17 cellular contexts compared by ENCODE assay signal in genomic region chr1:41435570-41436178, GRCh38. TPM values are rescaled to one million over a fixed set of nuclear protein-coding genes. Genes with fewer than 3 reads are reported as not detected.
A peak's percentile ranks its signal among the peaks of the same experiment; 100 is the strongest.
DNase-seq lines count a peak whose midpoint lies in the region; ATAC-seq, FAIRE-seq and TF ChIP-seq lines count a peak whose summit lies in the region.
"Had no signal": no experiment of that assay in that cellular context is flagged by ENCODE, and none has a peak within 500 bp of the region (broad histone marks: within the 10 kb centered on the region; RNA-seq: fewer than 3 reads in every experiment).

No MANE protein-coding gene starts in this region.

- H3K27me3 ChIP-seq in SJCRH30 (no peaks in the 10 kb centered on the region), endothelial cell of umbilical vein (ENCODE audit: control insufficient read depth in 2 of 2, insufficient read depth in 2 of 2, low read length in 2 of 2) (peaks cover 4 to 7% of the 10 kb centered on the region in 2 experiments), osteoblast (ENCODE audit: insufficient read depth, low read length) (peaks cover 10% of the 10 kb centered on the region)

- H3K36me3 ChIP-seq in SJCRH30 = no peaks in the 10 kb centered on the region
- H3K36me3 ChIP-seq in endothelial cell of umbilical vein (ENCODE audit: control insufficient read depth in 2 of 2, extremely low read depth in 1 of 2, insufficient read depth in 2 of 2, low read length in 2 of 2) = no peaks in the 10 kb centered on the region
- H3K36me3 ChIP-seq in osteoblast (ENCODE audit: insufficient read depth, low read length) = no peaks in the 10 kb centered on the region
- H3K36me3 ChIP-seq: prostate gland, suprapubic skin had no signal

- intact Hi-C loops in endothelial cell of umbilical vein (cut with micrococcal nuclease) = no loop called here

- TF ChIP-seq POLR2A in endothelial cell of umbilical vein (IDR thresholded peaks at IDR 0.05; ENCODE audit: low read depth, low read length) = no peak

- no TSS peak for BruUV-seq in endothelial cell of umbilical vein (replicated peaks; lab: Mats Ljungman, UMichigan)

- dilution Hi-C loops in endothelial cell of umbilical vein (cut with MboI; ENCODE audit: extremely low pct_ligation_motif_present, low sequenced_read_pairs) = no loop called here

- POLR2A ChIA-PET in endothelial cell of umbilical vein (lab: Charles Lee) = no interaction called here

- H2AFZ ChIP-seq in endothelial cell of umbilical vein (ENCODE audit: low read depth, low read length) (no peak overlapping the region), osteoblast (ENCODE audit: low read length) (no peak overlapping the region)

- H3K4me1 ChIP-seq in SJCRH30 (peaks cover 42% of the 10 kb centered on the region), endothelial cell of umbilical vein (ENCODE audit: control insufficient read depth, extremely low read depth, insufficient read depth, low read length) (peaks cover 15% of the 10 kb centered on the region), osteoblast (ENCODE audit: insufficient read depth, low read length) (peaks cover 23% of the 10 kb centered on the region)

- H3K9ac ChIP-seq in endothelial cell of umbilical vein (replicated peaks; ENCODE audit: extremely low read depth, insufficient read depth, low read length) = no peak overlapping the region

- H3K27ac ChIP-seq in SJCRH30 = peak overlapping the region; percentile 87
- no peak overlapping the region for H3K27ac ChIP-seq in endothelial cell of umbilical vein (ENCODE audit: insufficient read depth, low read depth, low read length)
- no peak overlapping the region for H3K27ac ChIP-seq in osteoblast (ENCODE audit: low read depth, low read length)
- H3K27ac ChIP-seq: suprapubic skin had no signal

- H3K9me3 ChIP-seq in SJCRH30 (replicated peaks) (no peaks in the 10 kb centered on the region), endothelial cell of umbilical vein (replicated peaks; ENCODE audit: control insufficient read depth, insufficient read depth, low read length) (no peaks in the 10 kb centered on the region), osteoblast (ENCODE audit: low read depth, low read length) (no peaks in the 10 kb centered on the region)
- H3K9me3 ChIP-seq: prostate gland, suprapubic skin had no signal

- H3K4me3 ChIP-seq in SJCRH30 (peak overlapping the region; percentile 16), endothelial cell of umbilical vein (replicated peaks in 1 of 3; ENCODE audit: insufficient read depth in 1 of 3, low read depth in 1 of 3, low read length in 3 of 3) (no peak overlapping the region), osteoblast (ENCODE audit: insufficient read depth, low read length) (no peak overlapping the region)
- H3K4me3 ChIP-seq: prostate gland, suprapubic skin had no signal

- H4K20me1 ChIP-seq in endothelial cell of umbilical vein (replicated peaks; ENCODE audit: control insufficient read depth, extremely low read depth, insufficient read depth, low read length) (no peaks in the 10 kb centered on the region), osteoblast (ENCODE audit: insufficient read depth, low read length) (no peaks in the 10 kb centered on the region)

- H3K4me2 ChIP-seq in endothelial cell of umbilical vein (ENCODE audit: insufficient read depth, low read length) (no peak overlapping the region), osteoblast (ENCODE audit: insufficient read depth, low read length) (peak overlapping the region; percentile 11)

- H3K79me2 ChIP-seq in endothelial cell of umbilical vein (ENCODE audit: control insufficient read depth, insufficient read depth, low read length) (no peaks in the 10 kb centered on the region), osteoblast (ENCODE audit: insufficient read depth, low read length) (no peaks in the 10 kb centered on the region)

- peak; percentile 98 for DNase-seq in ELF-1 (ENCODE audit: low read depth, low spot score)
- peak; percentile 79 to 92 for DNase-seq in SJCRH30
- DNase-seq in endothelial cell of umbilical vein (ENCODE audit: low read depth, low spot score) = no peak
- DNase-seq in osteoblast (ENCODE audit: insufficient read length, low spot score, missing footprints) = peak; percentile 57
- no peak for DNase-seq in AG08396 (ENCODE audit: low spot score)
- DNase-seq in AML-193 (lab: John Stamatoyannopoulos, UW) = no peak
- DNase-seq in NCI-H2081 (lab: John Stamatoyannopoulos, UW) = no peak
- DNase-seq: activated CD4-positive, alpha-beta T cell treated with anti-CD3 and anti-CD28 coated beads for 1 hour; activated naive CD4-positive, alpha-beta T cell treated with anti-CD3 and anti-CD28 coated beads, Interleukin-2, amount 50 U/mL, for 16 hours; GF-D8; NCI-H1048 had no signal

- TF ChIP-seq CTCF in endothelial cell of umbilical vein (IDR thresholded peaks at IDR 0.05; ENCODE audit: extremely low read depth in 1 of 2, insufficient read depth in 1 of 2, low read depth in 1 of 2, low read length in 2 of 2) (no peak), osteoblast (IDR thresholded peaks at IDR 0.05; ENCODE audit: extremely low read depth, low read depth, low read length) (no peak)

- H3K9me1 ChIP-seq in endothelial cell of umbilical vein (replicated peaks; ENCODE audit: control insufficient read depth, extremely low read depth, insufficient read depth, low read length) = no peaks in the 10 kb centered on the region

- no peak for ATAC-seq in GM21528 (IDR thresholded peaks at IDR 0.05; ENCODE audit: low FRiP score, unreplicated experiment)

- no peak for FAIRE-seq in endothelial cell of umbilical vein (lab: Jason Lieb, UNC)
- FAIRE-seq: GM19239 had no signal

- CTCF ChIA-PET in endothelial cell of umbilical vein (lab: Charles Lee) = interaction anchor here (1.1 to 5.5 kb wide), 4 partner anchors 19 to 153 kb away, joined by 3 to 79 read pairs (median 11); no protein-coding TSS in a partner anchor

TF ChIP-seq in endothelial cell of umbilical vein, 7 proteins besides CTCF, POLR2A, EP300 and RAD21:
- no peak for TF ChIP-seq MYC (IDR thresholded peaks at IDR 0.05; ENCODE audit: low read depth, low read length)
- TF ChIP-seq GATA2 (IDR thresholded peaks at IDR 0.05; ENCODE audit: insufficient read depth, insufficient read length, low read depth, low read length) = peak; percentile 73
TF ChIP-seq in endothelial cell of umbilical vein: peak in this region for 1.

RNA-seq across cellular contexts. Expression of gene EDN2, which starts 48.8 kb away (rescaled TPM):
- total RNA-seq in SJCRH30 (2014; rRNA removed; shearing (Covaris generic)) = 0.18 and 0.32 TPM in 2 replicates
- total RNA-seq in endothelial cell of umbilical vein = not detected in 2 replicates
- not detected in 2 replicates for polyA plus RNA-seq in endothelial cell of umbilical vein
- polyA plus RNA-seq in endothelial cell of umbilical vein (2011; cell fraction: cytosol; rRNA removed) = 0.09 TPM in 1 of 2 replicates, not detected in the other
- not detected in 2 replicates for polyA plus RNA-seq in endothelial cell of umbilical vein (2011; cell fraction: nucleus; rRNA removed)
- not detected in 2 replicates for polyA plus RNA-seq in endothelial cell of umbilical vein (2012)
- not detected in 2 replicates for polyA minus RNA-seq in endothelial cell of umbilical vein
- polyA minus RNA-seq in endothelial cell of umbilical vein (2011; cell fraction: cytosol; rRNA and poly(A)+ RNA removed) = 1.6 TPM
- not detected in 2 replicates for polyA minus RNA-seq in endothelial cell of umbilical vein (2011; cell fraction: nucleus; rRNA and poly(A)+ RNA removed)
- total RNA-seq in osteoblast = not detected in 2 replicates
- total RNA-seq: kidney epithelial cell had no signal
- polyA plus RNA-seq: CD14-positive monocyte had no signal

Comparison
In these comparisons a context has a peak if more than half of its experiments do, and no peak if none do; other contexts are left out.
1. DNase-seq: peak in ELF-1 (single experiment), SJCRH30 (2 of 2) and osteoblast (single experiment); none in endothelial cell of umbilical vein (single experiment), AG08396 (single experiment), AML-193 (0 of 2) and NCI-H2081 (0 of 2).